18 cellular contexts compared by ENCODE assay signal in the genomic region with DNA sequence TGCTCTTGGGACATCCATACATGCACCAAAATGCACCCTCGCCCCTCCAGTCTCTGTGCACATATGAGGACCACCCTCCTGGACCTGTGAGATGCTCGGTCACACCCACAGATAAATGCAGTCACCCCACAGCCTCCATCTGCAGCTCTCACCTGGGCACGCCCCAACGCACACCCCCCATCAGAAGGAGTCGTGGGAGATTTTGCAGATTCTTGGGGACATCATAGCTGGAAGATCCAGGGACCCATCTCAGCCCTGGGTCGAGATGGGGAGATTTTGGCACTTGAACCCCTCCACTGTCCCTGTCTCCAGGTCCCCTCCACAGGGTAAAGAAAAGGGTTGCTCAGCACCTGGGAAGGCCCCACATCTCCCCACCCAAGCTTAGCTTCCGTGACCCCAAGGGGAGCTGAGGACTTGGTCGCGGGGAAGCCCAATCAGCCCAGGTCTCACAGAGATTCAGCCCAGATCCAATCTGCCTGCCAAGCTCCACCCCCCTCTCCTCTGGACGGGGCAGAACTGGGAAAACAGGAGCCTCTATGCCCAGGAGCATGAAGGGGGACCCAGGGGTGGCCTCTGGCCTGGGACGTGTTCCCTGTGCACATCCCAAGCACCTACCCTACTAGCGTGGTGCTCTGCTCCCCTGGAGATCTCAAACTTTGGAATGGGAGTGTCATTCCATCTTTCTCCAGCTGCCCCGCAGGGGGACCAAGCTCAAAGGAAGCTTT.
DNase-seq lines count a peak whose midpoint lies in the region; ATAC-seq and TF ChIP-seq lines count a peak whose summit lies in the region.
"Had no signal": no experiment of that assay in that cellular context is flagged by ENCODE, and none has a peak within 500 bp of the region (broad histone marks: within the 10 kb centered on the region; RNA-seq: fewer than 3 reads in every experiment).

No MANE protein-coding gene starts in this region.

- POLR2A ChIA-PET in CD4-positive, alpha-beta T cell (lab: Charles Lee), result no interaction called here

- H3K4me1 Mint-ChIP-seq in CD4-positive, alpha-beta T cell (ENCODE audit: low read depth), result peaks cover 14% of the 10 kb centered on the region
- H3K4me1 Mint-ChIP-seq in neural progenitor cell, result peaks cover 85% of the 10 kb centered on the region

- no peak overlapping the region for H3K27ac Mint-ChIP-seq in CD4-positive, alpha-beta T cell
- peak overlapping the region; percentile 27 for H3K27ac Mint-ChIP-seq in neural progenitor cell
- H3K27ac Mint-ChIP-seq: endodermal cell had no signal

- H3K4me1 ChIP-seq in DOHH2 (ENCODE audit: control insufficient read depth, low read length) (peaks cover 16% of the 10 kb centered on the region), neural progenitor cell (peaks cover 32% of the 10 kb centered on the region), hepatocyte (ENCODE audit: insufficient read depth) (no peaks in the 10 kb centered on the region)
- H3K4me1 ChIP-seq: ascending aorta, parathyroid adenoma had no signal

- H3K27ac ChIP-seq in CD4-positive, alpha-beta T cell (ENCODE audit: low read depth, low read length), result no peak overlapping the region
- H3K27ac ChIP-seq in DOHH2 (ENCODE audit: low read depth, low read length), result no peak overlapping the region
- no peak overlapping the region for H3K27ac ChIP-seq in coronary artery
- H3K27ac ChIP-seq in neural progenitor cell, result no peak overlapping the region
- no peak overlapping the region for H3K27ac ChIP-seq in hepatocyte
- H3K27ac ChIP-seq: ascending aorta, parathyroid adenoma, SJCRH30 had no signal

- intact Hi-C loops in CD4-positive, alpha-beta T cell (cut with DNase I, micrococcal nuclease), result no loop called here

- no peak overlapping the region for H3K9ac ChIP-seq in neural progenitor cell
- H3K9ac ChIP-seq: parathyroid adenoma had no signal

- H2AFZ ChIP-seq in neural progenitor cell (replicated peaks) (no peak overlapping the region), hepatocyte (no peak overlapping the region)
- H2AFZ ChIP-seq: parathyroid adenoma had no signal

- no peaks in the 10 kb centered on the region for H3K79me2 ChIP-seq in DOHH2 (ENCODE audit: control insufficient read depth, low read length)
- no peaks in the 10 kb centered on the region for H3K79me2 ChIP-seq in neural progenitor cell (ENCODE audit: low read depth)
- no peaks in the 10 kb centered on the region for H3K79me2 ChIP-seq in hepatocyte
- H3K79me2 ChIP-seq: parathyroid adenoma had no signal

- H3K9me2 ChIP-seq in DOHH2 (replicated peaks; ENCODE audit: control insufficient read depth, low read length) (no peaks in the 10 kb centered on the region), hepatocyte (replicated peaks; ENCODE audit: insufficient read depth) (no peaks in the 10 kb centered on the region)

- TF ChIP-seq CTCF in CD4-positive, alpha-beta T cell (IDR thresholded peaks at IDR 0.05), result no peak
- no peak for TF ChIP-seq CTCF in DOHH2 (IDR thresholded peaks at IDR 0.05; ENCODE audit: low read depth, low read length, poor library complexity, severe bottlenecking)
- no peak for TF ChIP-seq CTCF in coronary artery (IDR thresholded peaks at IDR 0.05)
- TF ChIP-seq CTCF in neural progenitor cell (IDR thresholded peaks at IDR 0.05), result no peak
- TF ChIP-seq CTCF in hepatocyte (IDR thresholded peaks at IDR 0.05; ENCODE audit: poor library complexity), result no peak

- no peaks in the 10 kb centered on the region for H3K9me3 Mint-ChIP-seq in CD4-positive, alpha-beta T cell
- H3K9me3 Mint-ChIP-seq in neural progenitor cell, result no peaks in the 10 kb centered on the region
- H3K9me3 Mint-ChIP-seq: endodermal cell had no signal

- H3K4me2 ChIP-seq in DOHH2 (ENCODE audit: low read length) (peak overlapping the region; percentile 32; the same call in 1 of the 2 replicates), neural progenitor cell (no peak overlapping the region), hepatocyte (no peak overlapping the region)

- no peaks in the 10 kb centered on the region for H3K36me3 Mint-ChIP-seq in CD4-positive, alpha-beta T cell (ENCODE audit: low read depth)
- no peaks in the 10 kb centered on the region for H3K36me3 Mint-ChIP-seq in neural progenitor cell

- peaks cover 4% of the 10 kb centered on the region for H3K27me3 ChIP-seq in CD4-positive, alpha-beta T cell (ENCODE audit: control insufficient read depth, insufficient read depth, low read length)
- no peaks in the 10 kb centered on the region for H3K27me3 ChIP-seq in DOHH2 (ENCODE audit: control insufficient read depth, low read length)
- H3K27me3 ChIP-seq in neural progenitor cell, result peaks cover 3% of the 10 kb centered on the region
- H3K27me3 ChIP-seq in hepatocyte, result peaks cover 28% of the 10 kb centered on the region
- H3K27me3 ChIP-seq: ascending aorta, SJCRH30, upper lobe of left lung had no signal

- no peak for DNase-seq in CD4-positive, alpha-beta T cell
- DNase-seq in coronary artery (ENCODE audit: low spot score) (peak; percentile 69), neural progenitor cell (ENCODE audit: low spot score) (no peak), NOMO-1 (lab: John Stamatoyannopoulos, UW; ENCODE audit: unreplicated experiment in 2 of 2) (no peak), hepatocyte (ENCODE audit: low spot score) (no peak), NCI-H2107 treated with DMSO at 0.1 percent for 48 hours (lab: John Stamatoyannopoulos, UW; ENCODE audit: unreplicated experiment) (no peak)
- DNase-seq: activated naive CD4-positive, alpha-beta T cell; endodermal cell; GDM1; NCI-H146; NCI-H748 treated with DMSO at 0.1 percent for 48 hours; PC-3; SJCRH30; stomach had no signal

- H3K36me3 ChIP-seq in DOHH2 (ENCODE audit: control insufficient read depth, low read length) (no peaks in the 10 kb centered on the region), neural progenitor cell (no peaks in the 10 kb centered on the region), hepatocyte (replicated peaks; ENCODE audit: insufficient read depth, low read depth) (no peaks in the 10 kb centered on the region)
- H3K36me3 ChIP-seq: ascending aorta, SJCRH30, stomach, upper lobe of left lung had no signal

- 82% methylated on average over 13 of the region's 13 CpGs for WGBS in hepatocyte (ENCODE audit: low lambda C conversion rate, missing lambda C conversion rate)

- H3K9me3 ChIP-seq in CD4-positive, alpha-beta T cell (ENCODE audit: control insufficient read depth, low read length), result no peaks in the 10 kb centered on the region
- H3K9me3 ChIP-seq in DOHH2 (ENCODE audit: control insufficient read depth, insufficient read depth, low read length), result no peaks in the 10 kb centered on the region
- H3K9me3 ChIP-seq in neural progenitor cell (ENCODE audit: low read depth), result no peaks in the 10 kb centered on the region
- no peaks in the 10 kb centered on the region for H3K9me3 ChIP-seq in hepatocyte (ENCODE audit: low read depth)
- H3K9me3 ChIP-seq: ascending aorta, SJCRH30, stomach, upper lobe of left lung had no signal

- H3K27me3 Mint-ChIP-seq in CD4-positive, alpha-beta T cell, result peaks cover 15% of the 10 kb centered on the region
- H3K27me3 Mint-ChIP-seq in neural progenitor cell (ENCODE audit: insufficient read depth, low read depth), result peaks cover 19% of the 10 kb centered on the region

- H3F3A ChIP-seq in DOHH2 (ENCODE audit: control insufficient read depth, insufficient read depth) (0 out of 2 replicates have a peak, but pooled peaks cover 3% of the 10 kb centered on the region), neural progenitor cell (ENCODE audit: low read depth) (peaks cover 16% of the 10 kb centered on the region)

- H3K4me3 Mint-ChIP-seq in CD4-positive, alpha-beta T cell, result peak overlapping the region; percentile 75
- no peak overlapping the region for H3K4me3 Mint-ChIP-seq in neural progenitor cell
- H3K4me3 Mint-ChIP-seq: endodermal cell had no signal

- no peaks in the 10 kb centered on the region for H4K20me1 ChIP-seq in DOHH2 (ENCODE audit: control insufficient read depth, insufficient read depth, low read depth, low read length)
- H4K20me1 ChIP-seq in neural progenitor cell (ENCODE audit: low read depth), result no peaks in the 10 kb centered on the region
- H4K20me1 ChIP-seq in hepatocyte (ENCODE audit: insufficient read depth, poor library complexity, severe bottlenecking), result no peaks in the 10 kb centered on the region

- no peak for ATAC-seq in CD4-positive, alpha-beta T cell (ENCODE audit: poor library complexity)
- ATAC-seq: PC-3 had no signal

- CTCF ChIA-PET in CD4-positive, alpha-beta T cell (lab: Charles Lee), result no interaction called here

- H3K4me3 ChIP-seq in DOHH2 (ENCODE audit: low read length) (no peak overlapping the region), coronary artery (no peak overlapping the region), neural progenitor cell (no peak overlapping the region), hepatocyte (no peak overlapping the region)
- H3K4me3 ChIP-seq: ascending aorta, SJCRH30, stomach had no signal
